1 cellular context compared by ENCODE assay signal in genomic region chr22:20393705-20394476, GRCh38.
TF ChIP-seq lines count a peak whose summit lies in the region.

Gene ZNF74 (plus strand): TSS chr22:20394151. CDS start chr22:20394629, 478 bp downstream.

TF ChIP-seq in HepG2, 621 proteins besides CTCF, POLR2A, EP300 and RAD21 (continued from another document and continues in another):
- TF ChIP-seq IRF2 (CRISPR knock-in tag; IDR thresholded peaks at IDR 0.05) (peak; percentile 71), IKZF4 (CRISPR knock-in tag; IDR thresholded peaks at IDR 0.05; ENCODE audit: borderline replicate concordance, low read depth, not compliant biosample characterization) (no peak), TBX2 (CRISPR knock-in tag; IDR thresholded peaks at IDR 0.05; ENCODE audit: borderline replicate concordance) (peak; percentile 69), SETDB1 (CRISPR knock-in tag; IDR thresholded peaks at IDR 0.05; ENCODE audit: borderline replicate concordance) (no peak), THAP7 (CRISPR knock-in tag; IDR thresholded peaks at IDR 0.05) (no peak), ZNF589 (CRISPR knock-in tag; conservative IDR thresholded peaks at IDR 0.05) (no peak), MTERF4 (CRISPR knock-in tag; IDR thresholded peaks at IDR 0.05) (no peak; the same call in 1 of the 2 replicates), ZNF24 (IDR thresholded peaks at IDR 0.05) (no peak), ZNF776 (CRISPR knock-in tag; IDR thresholded peaks at IDR 0.05) (peak; percentile 37; the same call in 1 of the 2 replicates), ZBTB33 (CRISPR knock-in tag; IDR thresholded peaks at IDR 0.05) (no peak), KDM2A (CRISPR knock-in tag; IDR thresholded peaks at IDR 0.05; ENCODE audit: borderline replicate concordance, low read depth) (peak; percentile 80; the same call in 1 of the 2 replicates), MIER3 (CRISPR knock-in tag; IDR thresholded peaks at IDR 0.05; ENCODE audit: borderline replicate concordance) (no peak), ZNF770 (CRISPR knock-in tag; IDR thresholded peaks at IDR 0.05) (no peak), HMGXB4 (CRISPR knock-in tag; IDR thresholded peaks at IDR 0.05; ENCODE audit: borderline replicate concordance in 1 of 2, low read depth in 1 of 2) (peak in 1 of 2 experiments; percentile 58; a peak in 1 of 4 replicates), SAP130 (CRISPR knock-in tag; IDR thresholded peaks at IDR 0.05; ENCODE audit: low read depth) (peak; percentile 79), ZNF275 (CRISPR knock-in tag; IDR thresholded peaks at IDR 0.05; ENCODE audit: borderline replicate concordance) (no peak), ZKSCAN5 (CRISPR knock-in tag; IDR thresholded peaks at IDR 0.05) (no peak), ZNF557 (CRISPR knock-in tag; IDR thresholded peaks at IDR 0.05) (no peak), ZNF891 (CRISPR knock-in tag; IDR thresholded peaks at IDR 0.05) (0 out of 2 replicates have a peak, but pooled peaks have one; percentile 20), ARID2 (CRISPR knock-in tag; IDR thresholded peaks at IDR 0.05; ENCODE audit: borderline replicate concordance) (0 out of 2 replicates have a peak, but pooled peaks have one; percentile 33), HNRNPH1 (optimal IDR thresholded peaks at IDR 0.05; ENCODE audit: low read depth, low read length) (no peak), TARDBP (CRISPR knock-in tag; IDR thresholded peaks at IDR 0.05) (no peak), NCOA1 (CRISPR knock-in tag; IDR thresholded peaks at IDR 0.05) (no peak), RXRB (CRISPR knock-in tag; IDR thresholded peaks at IDR 0.05; ENCODE audit: borderline replicate concordance) (peak; percentile 66), SYNCRIP (IDR thresholded peaks at IDR 0.05; ENCODE audit: insufficient read depth, low read depth, low read length) (no peak), ETV5 (CRISPR knock-in tag; IDR thresholded peaks at IDR 0.05; ENCODE audit: borderline replicate concordance) (peak; percentile 40; the same call in 1 of the 2 replicates), ATF5 (CRISPR knock-in tag; IDR thresholded peaks at IDR 0.05; ENCODE audit: low read depth) (0 out of 2 replicates have a peak, but pooled peaks have one; percentile 27), GFI1 (CRISPR knock-in tag; IDR thresholded peaks at IDR 0.05; ENCODE audit: borderline replicate concordance) (peak; percentile 54; the same call in 1 of the 2 replicates), ZNF674 (CRISPR knock-in tag; IDR thresholded peaks at IDR 0.05; ENCODE audit: low read depth) (no peak), ZNF431 (CRISPR knock-in tag; IDR thresholded peaks at IDR 0.05; ENCODE audit: borderline replicate concordance, low read depth) (no peak), NR2F2 (IDR thresholded peaks at IDR 0.05; ENCODE audit: borderline replicate concordance, low read depth) (no peak), NCOR1 (IDR thresholded peaks at IDR 0.05; ENCODE audit: borderline replicate concordance, low read length) (no peak), NFIB (CRISPR knock-in tag; IDR thresholded peaks at IDR 0.05; ENCODE audit: borderline replicate concordance) (no peak), CREB1 (IDR thresholded peaks at IDR 0.05) (no peak), CREB1 (CRISPR knock-in tag; IDR thresholded peaks at IDR 0.05) (no peak; the same call in 1 of the 2 replicates), NFATC3 (CRISPR knock-in tag; IDR thresholded peaks at IDR 0.05) (0 out of 2 replicates have a peak, but pooled peaks have one; percentile 27), ZBTB49 (CRISPR knock-in tag; IDR thresholded peaks at IDR 0.05; ENCODE audit: borderline replicate concordance) (no peak), ZNF280D (CRISPR knock-in tag; IDR thresholded peaks at IDR 0.05) (0 out of 2 replicates have a peak, but pooled peaks have one; percentile 27), ZNF513 (CRISPR knock-in tag; conservative IDR thresholded peaks at IDR 0.05) (no peak)
